Comparison of ENCODE assay signal across 18 cellular contexts in genomic region chr10:124470544-124471449, GRCh38. TPM values are rescaled to one million over a fixed set of nuclear protein-coding genes. Genes with fewer than 3 reads are reported as not detected.
DNase-seq lines count a peak whose midpoint lies in the region; ATAC-seq and TF ChIP-seq lines count a peak whose summit lies in the region.
"Had no signal": no experiment of that assay in that cellular context is flagged by ENCODE, and none has a peak within 500 bp of the region (broad histone marks: within the 10 kb centered on the region; RNA-seq: fewer than 3 reads in every experiment).

No MANE protein-coding gene starts in this region.

- H3K9me3 ChIP-seq in colonic mucosa (no peaks in the 10 kb centered on the region), neuronal stem cell (replicated peaks in 1 of 2; ENCODE audit: control insufficient read depth in 2 of 2, insufficient read depth in 1 of 2, low read depth in 1 of 2, low read length in 2 of 2) (no peaks in the 10 kb centered on the region)
- H3K9me3 ChIP-seq: transverse colon had no signal

- H3K4ac ChIP-seq in neuronal stem cell (ENCODE audit: low read length) = no peak overlapping the region

- H3K4me1 ChIP-seq in colonic mucosa = no peaks in the 10 kb centered on the region
- H3K4me1 ChIP-seq in neuronal stem cell (ENCODE audit: control insufficient read depth in 2 of 2, insufficient read depth in 1 of 2, low read depth in 1 of 2, low read length in 2 of 2) = peaks cover 10 to 12% of the 10 kb centered on the region in 2 donors
- H3K4me1 ChIP-seq in foreskin keratinocyte = no peaks in the 10 kb centered on the region

- H3K9ac ChIP-seq in colonic mucosa (ENCODE audit: low read depth in 2 of 2, low read length in 2 of 2) (no peak overlapping the region), neuronal stem cell (ENCODE audit: low read depth, low read length, poor library complexity) (no peak overlapping the region)

- DNase-seq in NCI-H748 (lab: John Stamatoyannopoulos, UW; ENCODE audit: unreplicated experiment) (peak; percentile 35), NCI-H748 treated with DMSO at 0.1 percent for 48 hours (lab: John Stamatoyannopoulos, UW) (no peak), NB4 (ENCODE audit: low read depth) (peak; percentile 29), colonic mucosa (peak; percentile 45), neuronal stem cell (ENCODE audit: low spot score) (no peak), NCI-H82 (lab: John Stamatoyannopoulos, UW) (no peak), foreskin keratinocyte (no peak), NCI-H226 (no peak)
- DNase-seq: activated CD8-positive, alpha-beta memory T cell treated with anti-CD3 and anti-CD28 coated beads, Interleukin-2, amount 50 U/mL, for 48 hours; CD4-positive, alpha-beta memory T cell; kidney glomerular epithelial cell; naive thymus-derived CD4-positive, alpha-beta T cell; retina; stimulated activated CD4-positive, alpha-beta T cell treated with anti-CD3 and anti-CD28 coated beads, Interleukin-2, amount 100 ng/mL, for 24 hours; SW 1271; transverse colon had no signal

- H3K79me1 ChIP-seq in neuronal stem cell (ENCODE audit: low read depth, low read length) = no peaks in the 10 kb centered on the region

- no peak overlapping the region for H3K18ac ChIP-seq in neuronal stem cell (ENCODE audit: low read length)

- intact Hi-C loops in colonic mucosa (cut with DNase I) = no loop called here

- H2BK12ac ChIP-seq in neuronal stem cell (ENCODE audit: low read length) = no peak overlapping the region

- WGBS in neuronal stem cell (ENCODE audit: extremely low coverage in 2 of 2, insufficient read length in 2 of 2, insufficient replicate concordance in 1 of 2), 2 donors = no CpG with 5 or more reads among the region's 13 CpGs

- peak overlapping the region; percentile 77 for H2AFZ ChIP-seq in neuronal stem cell (ENCODE audit: low read length)

- no peak overlapping the region for H3K4me2 ChIP-seq in neuronal stem cell (ENCODE audit: insufficient read depth, low read length, poor library complexity, severe bottlenecking)

- no peak overlapping the region for H3K14ac ChIP-seq in neuronal stem cell (ENCODE audit: low read length)

- H3K27ac ChIP-seq in colonic mucosa (no peak overlapping the region), neuronal stem cell (replicated peaks; ENCODE audit: low read length) (no peak overlapping the region), foreskin keratinocyte (no peak overlapping the region)
- H3K27ac ChIP-seq: epithelial cell of prostate, transverse colon had no signal

- H2BK5ac ChIP-seq in neuronal stem cell (ENCODE audit: low read length) = peak overlapping the region; percentile 8

- H2AK5ac ChIP-seq in neuronal stem cell (ENCODE audit: low read depth, low read length) = no peak overlapping the region

- no peak overlapping the region for H4K91ac ChIP-seq in neuronal stem cell (ENCODE audit: low read depth, low read length, poor library complexity)

- H3K4me3 ChIP-seq in NB4 (ENCODE audit: low read depth, low read length) (no peak overlapping the region), colonic mucosa (no peak overlapping the region), neuronal stem cell (ENCODE audit: low read length in 2 of 2) (no peak overlapping the region)
- H3K4me3 ChIP-seq: transverse colon had no signal

- no peaks in the 10 kb centered on the region for H3K27me3 ChIP-seq in colonic mucosa
- no peaks in the 10 kb centered on the region for H3K27me3 ChIP-seq in neuronal stem cell (ENCODE audit: control insufficient read depth in 3 of 3, insufficient read depth in 3 of 3, low read depth in 1 of 3, low read length in 3 of 3)
- no peaks in the 10 kb centered on the region for H3K27me3 ChIP-seq in foreskin keratinocyte
- H3K27me3 ChIP-seq: transverse colon had no signal

- no peak for TF ChIP-seq POLR2A in NB4 (IDR thresholded peaks at IDR 0.05; ENCODE audit: extremely low read depth, insufficient read length)

- no peak overlapping the region for H3K23ac ChIP-seq in neuronal stem cell (ENCODE audit: low read depth, low read length, poor library complexity)

- no peak for TF ChIP-seq CTCF in NB4 (IDR thresholded peaks at IDR 0.05; ENCODE audit: low read depth, low read length)
- no peak for TF ChIP-seq CTCF in colonic mucosa (IDR thresholded peaks at IDR 0.05)
- TF ChIP-seq CTCF in foreskin keratinocyte (conservative IDR thresholded peaks at IDR 0.05) = no peak

- no peak overlapping the region for H2BK15ac ChIP-seq in neuronal stem cell (ENCODE audit: low read length)

- H3K36me3 ChIP-seq in colonic mucosa (no peaks in the 10 kb centered on the region), neuronal stem cell (replicated peaks in 1 of 2; ENCODE audit: control insufficient read depth in 2 of 2, insufficient read depth in 2 of 2, low read length in 2 of 2) (peaks cover 0 to 2% of the 10 kb centered on the region in 2 donors)
- H3K36me3 ChIP-seq: transverse colon had no signal

- no peak overlapping the region for H2BK120ac ChIP-seq in neuronal stem cell (ENCODE audit: low read depth, low read length)

- H4K8ac ChIP-seq in neuronal stem cell (ENCODE audit: low read depth, low read length) = no peak overlapping the region

- ATAC-seq in foreskin keratinocyte = no peak
- ATAC-seq: naive thymus-derived CD4-positive, alpha-beta T cell had no signal

RNA-seq across cellular contexts. Expression of gene LHPP, which starts 9.2 kb away (rescaled TPM):
- total RNA-seq in colonic mucosa (10 to 100 TPM; 12.8 to 24.6 TPM), foreskin keratinocyte (14.4 and 15.1 TPM in 2 replicates)
- 14.7 TPM for polyA plus RNA-seq in neuronal stem cell (2013, experiment 1 of 2)
- polyA plus RNA-seq in neuronal stem cell (2013, experiment 2 of 2) = 13.6 TPM
- polyA plus RNA-seq in foreskin keratinocyte = 21.0 and 23.3 TPM in 2 replicates

RNA-seq across cellular contexts. Expression of gene NKX1-2, which starts 21.0 kb away (rescaled TPM):
- total RNA-seq in colonic mucosa (under 1 TPM in 1 of 2 donors, not detected in 1; 0.07 TPM), foreskin keratinocyte (4.5 and 5.5 TPM in 2 replicates)
- 0.06 TPM for polyA plus RNA-seq in neuronal stem cell (2013, experiment 1 of 2)
- 0.07 TPM for polyA plus RNA-seq in neuronal stem cell (2013, experiment 2 of 2)
- 2.9 and 3.0 TPM in 2 replicates for polyA plus RNA-seq in foreskin keratinocyte
- total RNA-seq: CD4-positive, alpha-beta memory T cell; glomerular endothelial cell; naive thymus-derived CD4-positive, alpha-beta T cell; transverse colon had no signal
- polyA plus RNA-seq: CD4-positive, alpha-beta memory T cell; naive thymus-derived CD4-positive, alpha-beta T cell had no signal

RNA-seq across cellular contexts. Expression of gene OAT, which starts 52.1 kb away (rescaled TPM):
- total RNA-seq in colonic mucosa (100 to 1,000 TPM in 1 of 2 donors, 10 to 100 TPM in 1; 65.0 to 113 TPM), foreskin keratinocyte (263 and 268 TPM in 2 replicates)
- 26.5 TPM for polyA plus RNA-seq in neuronal stem cell (2013, experiment 1 of 2)
- polyA plus RNA-seq in neuronal stem cell (2013, experiment 2 of 2) = 25.8 TPM
- polyA plus RNA-seq in foreskin keratinocyte = 146 and 166 TPM in 2 replicates

Comparison
In these comparisons a context has a peak if more than half of its experiments do, and no peak if none do; other contexts are left out.
1. DNase-seq: peak in NCI-H748 (single experiment), NB4 (single experiment) and colonic mucosa (single experiment); none in NCI-H748 treated with DMSO at 0.1 percent for 48 hours (single experiment), neuronal stem cell (single experiment), NCI-H82 (single experiment), foreskin keratinocyte (0 of 2) and NCI-H226 (single experiment).